15 cellular contexts compared by ENCODE assay signal in the genomic region with DNA sequence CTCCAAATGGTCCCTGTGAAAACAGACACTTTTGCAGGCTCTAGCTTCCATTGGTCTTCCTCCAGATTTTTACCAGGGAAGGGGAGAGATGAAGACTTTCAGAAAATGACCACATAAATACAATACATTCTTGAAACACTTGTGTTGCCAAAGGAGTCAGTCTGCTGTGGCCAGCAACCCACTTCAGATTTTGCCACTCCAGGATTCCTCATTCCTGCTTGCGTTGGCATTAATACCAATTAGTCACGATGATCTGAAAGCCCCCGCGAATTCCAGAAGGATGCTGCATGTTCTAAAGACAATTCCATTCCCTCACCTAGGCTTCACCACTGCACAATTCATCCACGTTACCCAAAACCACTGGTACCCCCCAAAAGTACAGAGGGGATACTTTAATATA. TPM values are rescaled to one million over a fixed set of nuclear protein-coding genes. Genes with fewer than 3 reads are reported as not detected.
A peak's percentile ranks its signal among the peaks of the same experiment; 100 is the strongest.
DNase-seq lines count a peak whose midpoint lies in the region; ATAC-seq, FAIRE-seq and TF ChIP-seq lines count a peak whose summit lies in the region.
"Had no signal": no experiment of that assay in that cellular context is flagged by ENCODE, and none has a peak within 500 bp of the region (broad histone marks: within the 10 kb centered on the region; RNA-seq: fewer than 3 reads in every experiment).

No MANE protein-coding gene starts in this region.

- H3K9ac ChIP-seq in astrocyte (ENCODE audit: low read length) (no peak overlapping the region), skeletal muscle satellite cell (ENCODE audit: low read depth, low read length) (peak overlapping the region; percentile 22)
- H3K9ac ChIP-seq: BLaER1 had no signal

- intact Hi-C loops in lower lobe of right lung (cut with DNase I), result no loop called here

- H3K27ac ChIP-seq in astrocyte (ENCODE audit: low read depth, low read length) (no peak overlapping the region), lower lobe of right lung (no peak overlapping the region)
- H3K27ac ChIP-seq: BLaER1 had no signal

- DNase-seq in GM03348 (ENCODE audit: low spot score), result peak; percentile 29
- peak; percentile 74 for DNase-seq in astrocyte (ENCODE audit: low read depth)
- peak; percentile 6 for DNase-seq in lower lobe of right lung
- no peak for DNase-seq in NCI-H748 (lab: John Stamatoyannopoulos, UW; ENCODE audit: unreplicated experiment)
- no peak for DNase-seq in foreskin melanocyte
- DNase-seq: 8988T, AML-193, HCEC 1CT, HFFc6 had no signal

- H3K27ac Mint-ChIP-seq in astrocyte (ENCODE audit: unreplicated experiment), result no peak overlapping the region
- H3K27ac Mint-ChIP-seq: HFFc6 had no signal

- no peak overlapping the region for H3K4me3 Mint-ChIP-seq in astrocyte (ENCODE audit: unreplicated experiment)
- H3K4me3 Mint-ChIP-seq: HFFc6 had no signal

- no peak for FAIRE-seq in astrocyte (lab: Jason Lieb, UNC)

- no peaks in the 10 kb centered on the region for H3K79me2 ChIP-seq in astrocyte (ENCODE audit: insufficient read depth, low read length)

- H3K4me1 ChIP-seq in astrocyte (ENCODE audit: insufficient read depth, low read length) (no peaks in the 10 kb centered on the region), lower lobe of right lung (no peaks in the 10 kb centered on the region), skeletal muscle satellite cell (ENCODE audit: control insufficient read depth, insufficient read depth, low read length) (peaks cover 8% of the 10 kb centered on the region)
- H3K4me1 ChIP-seq: BLaER1 had no signal

- no peak overlapping the region for H2AFZ ChIP-seq in astrocyte (ENCODE audit: low read depth, low read length)

- H3K36me3 ChIP-seq in astrocyte (ENCODE audit: insufficient read depth, low read length) (no peaks in the 10 kb centered on the region), lower lobe of right lung (no peaks in the 10 kb centered on the region), skeletal muscle satellite cell (ENCODE audit: insufficient read depth, low read length) (no peaks in the 10 kb centered on the region)
- H3K36me3 ChIP-seq: BLaER1 had no signal

- no peaks in the 10 kb centered on the region for H3K4me1 Mint-ChIP-seq in astrocyte (ENCODE audit: low read depth, unreplicated experiment)
- H3K4me1 Mint-ChIP-seq: IgD-negative memory B cell had no signal

- peaks cover 21% of the 10 kb centered on the region for H3K27me3 Mint-ChIP-seq in astrocyte (ENCODE audit: low read depth, unreplicated experiment)

- H3K9me3 Mint-ChIP-seq in astrocyte (ENCODE audit: unreplicated experiment), result no peaks in the 10 kb centered on the region

- ATAC-seq in lower lobe of right lung, result no peak
- no peak for ATAC-seq in HG03196 (IDR thresholded peaks at IDR 0.05; ENCODE audit: unreplicated experiment)
- no peak for ATAC-seq in HG03039 (IDR thresholded peaks at IDR 0.05; ENCODE audit: unreplicated experiment)

- H3K4me2 ChIP-seq in astrocyte (ENCODE audit: low read length), result no peak overlapping the region
- no peak overlapping the region for H3K4me2 ChIP-seq in skeletal muscle satellite cell (ENCODE audit: low read length)
- H3K4me2 ChIP-seq: BLaER1 had no signal

- peaks cover 3% of the 10 kb centered on the region for H3K9me3 ChIP-seq in astrocyte (ENCODE audit: insufficient read depth, low read depth, low read length)
- H3K9me3 ChIP-seq in lower lobe of right lung, result no peaks in the 10 kb centered on the region
- H3K9me3 ChIP-seq in skeletal muscle satellite cell (replicated peaks; ENCODE audit: low read length), result no peaks in the 10 kb centered on the region

- peaks cover 2% of the 10 kb centered on the region for H3K36me3 Mint-ChIP-seq in astrocyte (ENCODE audit: low read depth, unreplicated experiment)
- H3K36me3 Mint-ChIP-seq: IgD-negative memory B cell had no signal

- TF ChIP-seq CTCF in astrocyte (IDR thresholded peaks at IDR 0.05; ENCODE audit: insufficient read depth, low read depth, low read length) (no peak), lower lobe of right lung (IDR thresholded peaks at IDR 0.05) (no peak)

- no peaks in the 10 kb centered on the region for H3K27me3 ChIP-seq in astrocyte (ENCODE audit: insufficient read depth, low read length)
- H3K27me3 ChIP-seq in lower lobe of right lung (ENCODE audit: low read depth), result no peaks in the 10 kb centered on the region
- H3K27me3 ChIP-seq in skeletal muscle satellite cell (ENCODE audit: control insufficient read depth, insufficient read depth, low read length), result no peaks in the 10 kb centered on the region
- H3K27me3 ChIP-seq: BLaER1 had no signal

- H4K20me1 ChIP-seq in astrocyte (ENCODE audit: insufficient read depth, low read length), result no peaks in the 10 kb centered on the region
- H4K20me1 ChIP-seq: BLaER1 had no signal

- H3K4me3 ChIP-seq in astrocyte (ENCODE audit: insufficient read depth, low read depth, low read length) (no peak overlapping the region), lower lobe of right lung (no peak overlapping the region), skeletal muscle satellite cell (ENCODE audit: low read length) (no peak overlapping the region)
- H3K4me3 ChIP-seq: BLaER1 had no signal

RNA-seq across cellular contexts. Expression of a gene that starts 7.9 kb away (rescaled TPM):
- total RNA-seq in astrocyte, result 16.8 and 19.3 TPM in 2 replicates
- total RNA-seq in lower lobe of right lung, result 20.8 TPM
- total RNA-seq in skeletal muscle satellite cell (2012; rRNA removed), result 14.7 and 24.0 TPM in 2 replicates
- total RNA-seq: G401 had no signal

Comparison
In these comparisons a context has a peak if more than half of its experiments do, and no peak if none do; other contexts are left out.
1. DNase-seq: peak in GM03348 (single experiment), astrocyte (single experiment) and lower lobe of right lung (single experiment); none in NCI-H748 (single experiment) and foreskin melanocyte (single experiment).